In the genomic region with DNA sequence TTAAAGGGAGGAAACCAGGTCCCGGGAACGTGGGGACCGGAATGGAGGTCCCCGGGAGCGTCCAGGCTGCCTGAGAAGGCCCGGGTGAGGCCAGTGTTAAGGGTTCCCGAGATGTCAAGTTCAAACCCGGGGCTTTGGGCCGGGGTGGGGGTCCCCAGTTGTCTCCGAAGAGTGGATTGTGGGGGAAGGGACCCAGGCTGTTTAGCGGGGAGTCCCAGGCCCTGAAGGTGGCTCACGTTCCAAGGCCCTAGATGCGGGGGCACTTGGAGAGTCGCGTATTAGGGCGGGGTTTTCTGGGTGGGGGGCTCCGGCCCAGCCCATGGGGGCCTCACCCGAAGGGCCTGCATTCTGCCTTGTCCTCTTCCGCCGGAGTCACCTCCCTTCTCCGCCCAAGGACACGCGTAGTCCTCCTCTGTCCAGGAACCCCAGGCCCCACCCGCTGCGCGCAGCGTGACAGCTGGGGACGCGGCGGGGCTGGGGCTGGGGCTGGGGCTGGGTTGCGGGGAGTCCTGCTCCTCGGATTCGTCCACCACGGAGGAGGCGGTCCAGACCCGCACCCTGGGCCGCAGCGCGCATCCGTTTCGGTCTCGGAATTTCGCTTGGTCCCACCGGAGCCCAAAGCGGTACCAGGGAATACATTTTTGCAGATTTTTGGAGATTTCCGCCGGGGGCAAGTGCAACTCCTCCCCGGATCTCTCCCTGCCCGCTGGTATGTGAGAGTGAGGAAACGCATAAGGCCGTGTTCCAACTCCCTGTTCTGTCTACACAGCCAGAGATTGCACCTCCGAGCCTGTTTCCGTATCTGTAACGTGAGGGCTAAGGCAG, we compare ENCODE assay signal across 11 cellular contexts. TPM values are rescaled to one million over a fixed set of nuclear protein-coding genes. Genes with fewer than 3 reads are reported as not detected.
DNase-seq lines count a peak whose midpoint lies in the region; ATAC-seq, FAIRE-seq and TF ChIP-seq lines count a peak whose summit lies in the region.
"Had no signal": no experiment of that assay in that cellular context is flagged by ENCODE, and none has a peak within 500 bp of the region (broad histone marks: within the 10 kb centered on the region; RNA-seq: fewer than 3 reads in every experiment).

Gene COX7A1 (minus strand): TSS at position 387 of the 825 bp plus-strand sequence. CDS start 40 bp downstream, at position 347.

- TF ChIP-seq EP300 in H1 (IDR thresholded peaks at IDR 0.05; ENCODE audit: borderline replicate concordance in 1 of 2, low read depth in 2 of 2, low read length in 2 of 2): no peak

- H3K27me3 Mint-ChIP-seq in stimulated activated memory B cell treated with anti-CD40 and anti-IgM and Interleukin-4, amounts not matched to agents 10 μg/mL and 1 μg/mL and 100 μg/mL, for 72 hours: no peaks in the 10 kb centered on the region
- no peaks in the 10 kb centered on the region for H3K27me3 Mint-ChIP-seq in activated CD4-positive, alpha-beta T cell treated with anti-CD3 and anti-CD28 coated beads, Interleukin-2, amount 10 ng/mL, durations not matched to agents 7 days and 5 days

- TF ChIP-seq POLR2A in H1 (IDR thresholded peaks at IDR 0.05; ENCODE audit: control extremely low read depth in 1 of 2, low read depth in 2 of 2, low read length in 2 of 2): no peak

- peaks cover 13% of the 10 kb centered on the region; the same call in 1 of the 2 replicates for H3K23me2 ChIP-seq in H1 (ENCODE audit: low read depth, low read length)

- H3K79me2 ChIP-seq in H1 (ENCODE audit: control insufficient read depth in 1 of 2, insufficient read depth in 2 of 2, low read length in 2 of 2) (no peaks in the 10 kb centered on the region), MM.1S (ENCODE audit: low read length) (no peaks in the 10 kb centered on the region)

- no peak within 1 kb of the TSS for H4K91ac ChIP-seq in H1 (replicated peaks; ENCODE audit: insufficient read length, low read length)

- no peak within 1 kb of the TSS for H2BK12ac ChIP-seq in H1 (ENCODE audit: low read depth, low read length)

- H3K27me3 ChIP-seq in H7 (ENCODE audit: control insufficient read depth, insufficient read depth, low read length): no peaks in the 10 kb centered on the region
- H3K27me3 ChIP-seq in H1 (replicated peaks in 1 of 4; ENCODE audit: control insufficient read depth in 3 of 4, extremely low read depth in 1 of 4, insufficient read depth in 3 of 4, low read length in 3 of 4): no peaks in the 10 kb centered on the region
- H3K27me3 ChIP-seq in MM.1S (replicated peaks; ENCODE audit: insufficient read depth, low read length): no peaks in the 10 kb centered on the region

- H2AFZ ChIP-seq in H1 (ENCODE audit: low read length) (no peak within 1 kb of the TSS), MM.1S (ENCODE audit: low read length) (no peak within 1 kb of the TSS)

- no peak within 1 kb of the TSS for H2BK20ac ChIP-seq in H1 (ENCODE audit: low read length)

- WGBS in H1 (ENCODE audit: extremely low coverage in 1 of 2, insufficient coverage in 1 of 2, insufficient read length in 1 of 2, insufficient replicate concordance in 2 of 2, low coverage in 1 of 2, low lambda C conversion rate in 2 of 2, missing lambda C conversion rate in 1 of 2), 2 experiments: 73% methylated on average over 33 of the region's 54 CpGs; no CpG with 5 or more reads in 1 of the 2 experiments

- H3K9me3 Mint-ChIP-seq in stimulated activated memory B cell treated with anti-CD40 and anti-IgM and Interleukin-4, amounts not matched to agents 10 μg/mL and 1 μg/mL and 100 μg/mL, for 72 hours: no peaks in the 10 kb centered on the region
- no peaks in the 10 kb centered on the region for H3K9me3 Mint-ChIP-seq in activated CD4-positive, alpha-beta T cell treated with anti-CD3 and anti-CD28 coated beads, Interleukin-2, amount 10 ng/mL, durations not matched to agents 7 days and 5 days

- no peak within 1 kb of the TSS for H2AK5ac ChIP-seq in H1 (ENCODE audit: low read depth, low read length)

- no peak within 1 kb of the TSS for H4K8ac ChIP-seq in H1 (ENCODE audit: extremely low read depth, insufficient read depth, low read length)

- H3K79me1 ChIP-seq in H1 (ENCODE audit: low read depth, low read length): no peaks in the 10 kb centered on the region

- TF ChIP-seq RAD21 in H1 (IDR thresholded peaks at IDR 0.05 in 1 of 2, conservative IDR thresholded peaks at IDR 0.05 in 1 of 2; ENCODE audit: low read depth in 2 of 2, low read length in 2 of 2): no peak

- H3K9ac ChIP-seq in H1 (replicated peaks in 1 of 4; ENCODE audit: extremely low read depth in 1 of 4, low read depth in 3 of 4, low read length in 3 of 4) (no peak within 1 kb of the TSS; a peak in 1 of 7 replicates), MM.1S (ENCODE audit: low read length) (no peak within 1 kb of the TSS)

- ATAC-seq in left lobe of liver: peak; percentile 67
- ATAC-seq in stimulated activated memory B cell treated with anti-CD40 and anti-IgM and Interleukin-4, amounts not matched to agents 10 μg/mL and 1 μg/mL and 100 μg/mL, for 72 hours: peak; percentile 31

- H3K4me1 ChIP-seq in H1 (replicated peaks in 1 of 4; ENCODE audit: control insufficient read depth in 3 of 4, insufficient read depth in 4 of 4, low read length in 3 of 4): peaks cover 0 to 5% (median 0%) of the 10 kb centered on the region in 4 experiments; a peak in 1 of 7 replicates
- H3K4me1 ChIP-seq in MM.1S (ENCODE audit: low read length): no peaks in the 10 kb centered on the region

- H2BK120ac ChIP-seq in H1 (replicated peaks; ENCODE audit: low read depth, low read length): no peak within 1 kb of the TSS

- H3K4me3 ChIP-seq in H7 (ENCODE audit: insufficient read depth, low read depth, low read length): peak within 1 kb of the TSS; percentile 33; the same call in 1 of the 2 replicates
- H3K4me3 ChIP-seq in H1 (ENCODE audit: extremely low read depth in 1 of 4, insufficient read depth in 2 of 4, low read depth in 3 of 4, low read length in 4 of 4): peak within 1 kb of the TSS; percentile 21 to 47 (median 38); a peak in 7 of 8 replicates
- no peak within 1 kb of the TSS for H3K4me3 ChIP-seq in MM.1S (ENCODE audit: low read length)

- no peak within 1 kb of the TSS for H3K23ac ChIP-seq in H1 (ENCODE audit: insufficient read length)

- no peak within 1 kb of the TSS for H3K4ac ChIP-seq in H1 (replicated peaks; ENCODE audit: insufficient read length, low read depth, low read length)

- H3K27ac ChIP-seq in H1 (ENCODE audit: low read depth, low read length) (no peak within 1 kb of the TSS), MM.1S (ENCODE audit: low read length) (no peak within 1 kb of the TSS)

- H3K27ac Mint-ChIP-seq in stimulated activated memory B cell treated with anti-CD40 and anti-IgM and Interleukin-4, amounts not matched to agents 10 μg/mL and 1 μg/mL and 100 μg/mL, for 72 hours: no peak within 1 kb of the TSS
- no peak within 1 kb of the TSS for H3K27ac Mint-ChIP-seq in activated CD4-positive, alpha-beta T cell treated with anti-CD3 and anti-CD28 coated beads, Interleukin-2, amount 10 ng/mL, durations not matched to agents 7 days and 5 days

- no peak within 1 kb of the TSS; the same call in 1 of the 2 replicates for H2BK5ac ChIP-seq in H1 (ENCODE audit: low read depth, low read length)

- DNase-seq in H7 (peak; percentile 57), H1 (ENCODE audit: low read depth in 1 of 2, low spot score in 2 of 2) (no peak), left lobe of liver (ENCODE audit: low spot score) (no peak), NCI-H2196 treated with DMSO at 0.1 percent for 48 hours (lab: John Stamatoyannopoulos, UW; ENCODE audit: unreplicated experiment) (no peak), MM.1S (no peak)
- no peak for DNase-seq in stimulated activated CD4-positive, alpha-beta T cell treated with anti-CD3 and anti-CD28 coated beads, Interleukin-4, amount 100 ng/mL, for 24 hours
- no peak for DNase-seq in activated CD4-positive, alpha-beta T cell treated with anti-CD3 and anti-CD28 coated beads, Interleukin-2, amount 10 ng/mL, durations not matched to agents 7 days and 5 days
- DNase-seq: erythroblast had no signal

- POLR2A ChIA-PET in H1 (lab: Charles Lee; ENCODE audit: partially characterized antibody): interaction anchor here (0.8 to 4.2 kb wide), 13 partner anchors 9 to 86 kb away, joined by 3 to 29 read pairs (median 5); partner anchors contain the start of genes CAPNS1, ZNF146 and ZNF565
- POLR2A ChIA-PET in activated CD4-positive, alpha-beta T cell treated with anti-CD3 and anti-CD28 coated beads, Interleukin-2, amount 10 ng/mL, durations not matched to agents 7 days and 5 days (lab: Charles Lee): no interaction called here

- TF ChIP-seq CTCF in H1 (IDR thresholded peaks at IDR 0.05; ENCODE audit: control extremely low read depth in 1 of 3, insufficient read depth in 1 of 3, low read depth in 1 of 3, low read length in 3 of 3) (no peak), MM.1S (IDR thresholded peaks at IDR 0.05; ENCODE audit: low read length) (no peak)

- H3F3A ChIP-seq in MM.1S (ENCODE audit: insufficient read depth, low read length): no peaks in the 10 kb centered on the region

- H2BK15ac ChIP-seq in H1 (ENCODE audit: low read length): no peak within 1 kb of the TSS

- H3K36me3 ChIP-seq in H7 (replicated peaks; ENCODE audit: control insufficient read depth, insufficient read depth, low read length) (peaks cover 4% of the 10 kb centered on the region), H1 (ENCODE audit: control insufficient read depth in 2 of 4, insufficient read depth in 4 of 4, low read length in 3 of 4) (peaks cover 4 to 24% (median 7%) of the 10 kb centered on the region in 4 experiments; a peak in 5 of 8 replicates), MM.1S (replicated peaks; ENCODE audit: insufficient read depth, low read length) (0 out of 2 replicates have a peak, but pooled peaks cover 4% of the 10 kb centered on the region)

- H3K18ac ChIP-seq in H1 (ENCODE audit: extremely low read depth, low read length): no peak within 1 kb of the TSS; the same call in 1 of the 2 replicates

- H3K9me2 ChIP-seq in MM.1S (replicated peaks; ENCODE audit: insufficient read depth, low read length): no peaks in the 10 kb centered on the region

- H3K4me2 ChIP-seq in H1 (ENCODE audit: insufficient read depth in 1 of 2, low read depth in 2 of 2, low read length in 2 of 2) (peak within 1 kb of the TSS; percentile 58 to 97), MM.1S (ENCODE audit: low read depth, low read length) (no peak within 1 kb of the TSS)

- no peak for FAIRE-seq in H1 (lab: Jason Lieb, UNC)

- H3K9me3 ChIP-seq in H1 (ENCODE audit: insufficient read depth in 2 of 2, low read depth in 1 of 2, low read length in 1 of 2): no peaks in the 10 kb centered on the region
- H3K9me3 ChIP-seq in MM.1S (replicated peaks; ENCODE audit: insufficient read depth, low read length): no peaks in the 10 kb centered on the region

- no peak within 1 kb of the TSS for H3K14ac ChIP-seq in H1 (ENCODE audit: insufficient read length)

- CTCF ChIA-PET in H1 (lab: Charles Lee; ENCODE audit: partially characterized antibody): interaction anchor here (0.6 to 2.9 kb wide), 5 partner anchors 8 to 578 kb away, joined by 3 to 17 read pairs (median 5); no protein-coding TSS in a partner anchor
- CTCF ChIA-PET in activated CD4-positive, alpha-beta T cell treated with anti-CD3 and anti-CD28 coated beads, Interleukin-2, amount 10 ng/mL, durations not matched to agents 7 days and 5 days (lab: Charles Lee): interaction anchor here (0.6 to 1.2 kb wide), 4 partner anchors 14 to 36 kb away, joined by 3 to 5 read pairs (median 4); no protein-coding TSS in a partner anchor

- H3K36me3 Mint-ChIP-seq in stimulated activated memory B cell treated with anti-CD40 and anti-IgM and Interleukin-4, amounts not matched to agents 10 μg/mL and 1 μg/mL and 100 μg/mL, for 72 hours: peaks cover 44% of the 10 kb centered on the region
- H3K36me3 Mint-ChIP-seq in activated CD4-positive, alpha-beta T cell treated with anti-CD3 and anti-CD28 coated beads, Interleukin-2, amount 10 ng/mL, durations not matched to agents 7 days and 5 days (ENCODE audit: low read depth): peaks cover 29% of the 10 kb centered on the region

- H3K56ac ChIP-seq in H1 (replicated peaks; ENCODE audit: insufficient read length, low read depth, low read length): no peak within 1 kb of the TSS

- H4K20me1 ChIP-seq in H1 (replicated peaks in 1 of 2; ENCODE audit: control insufficient read depth in 1 of 2, insufficient read depth in 2 of 2, low read length in 2 of 2): peaks cover 0 to 8% of the 10 kb centered on the region in 2 experiments
- no peaks in the 10 kb centered on the region for H4K20me1 ChIP-seq in MM.1S (ENCODE audit: insufficient read depth, low read length)

- no peaks in the 10 kb centered on the region for H3K4me1 Mint-ChIP-seq in stimulated activated memory B cell treated with anti-CD40 and anti-IgM and Interleukin-4, amounts not matched to agents 10 μg/mL and 1 μg/mL and 100 μg/mL, for 72 hours
- peaks cover 4% of the 10 kb centered on the region for H3K4me1 Mint-ChIP-seq in activated CD4-positive, alpha-beta T cell treated with anti-CD3 and anti-CD28 coated beads, Interleukin-2, amount 10 ng/mL, durations not matched to agents 7 days and 5 days

- H4K5ac ChIP-seq in H1 (ENCODE audit: insufficient read length, low read depth, low read length): no peak within 1 kb of the TSS

- no peak within 1 kb of the TSS for H3K4me3 Mint-ChIP-seq in stimulated activated memory B cell treated with anti-CD40 and anti-IgM and Interleukin-4, amounts not matched to agents 10 μg/mL and 1 μg/mL and 100 μg/mL, for 72 hours
- H3K4me3 Mint-ChIP-seq in activated CD4-positive, alpha-beta T cell treated with anti-CD3 and anti-CD28 coated beads, Interleukin-2, amount 10 ng/mL, durations not matched to agents 7 days and 5 days: no peak within 1 kb of the TSS

RNA-seq across cellular contexts. Expression of gene COX7A1, which starts in this region (rescaled TPM):
- 0.18 TPM in 1 of 2 replicates, not detected in the other for total RNA-seq in H7 (2014; rRNA removed; shearing (Covaris generic))
- total RNA-seq in H1 (2021; fragmentation: NEBNext Ultra II Directional; extraction: Animal tissue kit (Norgen Biotek cat#: 25700)): 0.60 and 0.75 TPM in 2 replicates
- 0.60 and 0.96 TPM in 2 replicates for polyA plus RNA-seq in H1 (2011; rRNA removed)
- 0.43 TPM for polyA plus RNA-seq in H1 (2011; cell fraction: cytosol; rRNA removed)
- 1.9 TPM for polyA plus RNA-seq in H1 (2011; cell fraction: nucleus; rRNA removed)
- polyA plus RNA-seq in H1 (2012, experiment 1 of 2): 0.88 to 23.4 TPM (median 2.0 TPM) in 4 replicates
- 0.43 TPM for polyA plus RNA-seq in H1 (2012, experiment 2 of 2)
- 0.93 TPM for polyA plus RNA-seq in H1 (2013, experiment 1 of 2)
- polyA plus RNA-seq in H1 (2013, experiment 2 of 2): 0.96 TPM
- not detected in 2 replicates for polyA minus RNA-seq in H1 (2011; rRNA and poly(A)+ RNA removed)
- polyA minus RNA-seq in H1 (2011; cell fraction: cytosol; rRNA and poly(A)+ RNA removed): not detected
- not detected for polyA minus RNA-seq in H1 (2011; cell fraction: nucleus; rRNA and poly(A)+ RNA removed)
- total RNA-seq in left lobe of liver: 3.9 TPM
- total RNA-seq in activated CD4-positive, alpha-beta T cell treated with anti-CD3 and anti-CD28 coated beads, Interleukin-2, amount 10 ng/mL, durations not matched to agents 7 days and 5 days: not detected
- total RNA-seq: activated CD8-positive, alpha-beta memory T cell treated with anti-CD3 and anti-CD28 coated beads for 36 hours; HT1080 had no signal

Comparison
In these comparisons a context has a peak if more than half of its experiments do, and no peak if none do; other contexts are left out.
1. Peak in DNase-seq and H3K4me3 ChIP-seq in H7; RNA of the gene not detected or under 1 TPM.